Comparison of ENCODE assay signal across 1 cellular context in genomic region chr2:74424995-74425406, GRCh38.
TF ChIP-seq lines count a peak whose summit lies in the region.

No MANE protein-coding gene starts in this region.

TF ChIP-seq in GM12878, 131 proteins besides CTCF, POLR2A, EP300 and RAD21:
- no peak for TF ChIP-seq ZSCAN29 (IDR thresholded peaks at IDR 0.05)
- TF ChIP-seq PBX3 (IDR thresholded peaks at IDR 0.05; ENCODE audit: insufficient replicate concordance, low read depth, low read length), result no peak
- no peak for TF ChIP-seq SUZ12 (IDR thresholded peaks at IDR 0.05; ENCODE audit: unreplicated experiment)
- no peak for TF ChIP-seq SUPT20H (IDR thresholded peaks at IDR 0.05; ENCODE audit: borderline replicate concordance, control insufficient read depth, low read depth, low read length)
